ENCODE assay signal across 10 cellular contexts in genomic region chr10:17215782-17216122, GRCh38. TPM values are rescaled to one million over a fixed set of nuclear protein-coding genes. Genes with fewer than 3 reads are reported as not detected.
A peak's percentile ranks its signal among the peaks of the same experiment; 100 is the strongest.
DNase-seq lines count a peak whose midpoint lies in the region; ATAC-seq, FAIRE-seq and TF ChIP-seq lines count a peak whose summit lies in the region.
"Had no signal": no experiment of that assay in that cellular context is flagged by ENCODE, and none has a peak within 500 bp of the region (broad histone marks: within the 10 kb centered on the region; RNA-seq: fewer than 3 reads in every experiment).

No MANE protein-coding gene starts in this region.

- intact Hi-C loops in CD4-positive, alpha-beta memory T cell (cut with micrococcal nuclease) = loop anchor here (1.0 kb wide), 1 partner anchor 13 kb away; the partner anchor contains the start of gene VIM
- intact Hi-C loops in Panc1 (cut with micrococcal nuclease; ENCODE audit: unreplicated experiment) = no loop called here
- intact Hi-C loops in dendritic cell treated with granulocyte-macrophage colony-stimulating factor and Interleukin-4, amounts not matched to agents 40 ng/mL and 50 ng/mL, for 4 days (cut with micrococcal nuclease) = loop anchor here (1.0 kb wide), 3 partner anchors 13 to 191 kb away; partner anchors contain the start of genes TRDMT1 and VIM
- intact Hi-C loops in gastrocnemius medialis (cut with DNase I; ENCODE audit: low total_unique reads) = no loop called here

- H3K4me3 Mint-ChIP-seq in CD4-positive, alpha-beta memory T cell = no peak overlapping the region
- H3K4me3 Mint-ChIP-seq in dendritic cell treated with granulocyte-macrophage colony-stimulating factor and Interleukin-4, amounts not matched to agents 40 ng/mL and 50 ng/mL, for 4 days = no peak overlapping the region
- H3K4me3 Mint-ChIP-seq: activated CD4-positive, alpha-beta T cell treated with anti-CD3 and anti-CD28 coated beads for 36 hours had no signal

- H3K27ac Mint-ChIP-seq in CD4-positive, alpha-beta memory T cell = peak overlapping the region in 6 of 7 donors; percentile 78 to 93 (median 86)
- peak overlapping the region; percentile 96 for H3K27ac Mint-ChIP-seq in dendritic cell treated with granulocyte-macrophage colony-stimulating factor and Interleukin-4, amounts not matched to agents 40 ng/mL and 50 ng/mL, for 4 days

- H3K27ac ChIP-seq in CD4-positive, alpha-beta memory T cell (ENCODE audit: low read depth, low read length) = peak overlapping the region; percentile 56
- H3K27ac ChIP-seq in Panc1 (ENCODE audit: low read length) (peak overlapping the region; percentile 99), gastrocnemius medialis (peak overlapping the region; percentile 49 to 68 (median 56))

- H3K36me3 Mint-ChIP-seq in CD4-positive, alpha-beta memory T cell = peaks cover 17 to 24% of the 10 kb centered on the region in 2 donors
- no peaks in the 10 kb centered on the region for H3K36me3 Mint-ChIP-seq in dendritic cell treated with granulocyte-macrophage colony-stimulating factor and Interleukin-4, amounts not matched to agents 40 ng/mL and 50 ng/mL, for 4 days (ENCODE audit: low read depth)

- no peak for TF ChIP-seq POLR2A in gastrocnemius medialis (IDR thresholded peaks at IDR 0.05)

- H3K9me3 Mint-ChIP-seq in CD4-positive, alpha-beta memory T cell = no peaks in the 10 kb centered on the region
- H3K9me3 Mint-ChIP-seq in dendritic cell treated with granulocyte-macrophage colony-stimulating factor and Interleukin-4, amounts not matched to agents 40 ng/mL and 50 ng/mL, for 4 days = no peaks in the 10 kb centered on the region

- DNase-seq in CD4-positive, alpha-beta memory T cell = no peak
- DNase-seq in Panc1 (ENCODE audit: low read depth, low spot score) (no peak), gastrocnemius medialis (no peak), frontal cortex (ENCODE audit: low spot score in 2 of 2) (no peak), globus pallidus (ENCODE audit: low spot score) (no peak), NCI-H2029 (lab: John Stamatoyannopoulos, UW) (no peak), NCI-H2029 treated with DMSO at 0.1 percent for 48 hours (lab: John Stamatoyannopoulos, UW) (no peak)
- DNase-seq: stimulated activated CD4-positive, alpha-beta T cell treated with anti-CD3 and anti-CD28 coated beads, Interleukin-2, amount 100 ng/mL, for 24 hours had no signal

- H3K27me3 ChIP-seq in CD4-positive, alpha-beta memory T cell (ENCODE audit: insufficient read depth, low read length) = no peaks in the 10 kb centered on the region
- no peaks in the 10 kb centered on the region for H3K27me3 ChIP-seq in Panc1 (ENCODE audit: control insufficient read depth, insufficient read depth, low read length)
- H3K27me3 ChIP-seq in gastrocnemius medialis = no peaks in the 10 kb centered on the region

- no peak for ATAC-seq in Panc1
- no peak for ATAC-seq in gastrocnemius medialis

- no peaks in the 10 kb centered on the region for H3K27me3 Mint-ChIP-seq in CD4-positive, alpha-beta memory T cell
- H3K27me3 Mint-ChIP-seq in dendritic cell treated with granulocyte-macrophage colony-stimulating factor and Interleukin-4, amounts not matched to agents 40 ng/mL and 50 ng/mL, for 4 days = no peaks in the 10 kb centered on the region
- H3K27me3 Mint-ChIP-seq: activated CD4-positive, alpha-beta T cell treated with anti-CD3 and anti-CD28 coated beads for 36 hours had no signal

- H3K4me1 ChIP-seq in CD4-positive, alpha-beta memory T cell (ENCODE audit: insufficient read depth, low read length) = peaks cover 17% of the 10 kb centered on the region
- H3K4me1 ChIP-seq in Panc1 (ENCODE audit: control insufficient read depth, insufficient read depth, low read length) = peaks cover 56% of the 10 kb centered on the region
- peaks cover 0 to 4% of the 10 kb centered on the region in 2 donors for H3K4me1 ChIP-seq in gastrocnemius medialis

- POLR2A ChIA-PET in CD4-positive, alpha-beta memory T cell (lab: Charles Lee; ENCODE audit: partially characterized antibody) = interaction anchor here (1.2 to 2.8 kb wide), 3 partner anchors 9 to 15 kb away, joined by 4 to 41 read pairs (median 15); partner anchors contain the start of genes TRDMT1 and VIM
- POLR2A ChIA-PET in Panc1 (lab: Charles Lee) = interaction anchor here (1.2 to 1.4 kb wide), 2 partner anchors 13 to 14 kb away, joined by 4 to 5 read pairs; partner anchors contain the start of genes TRDMT1 and VIM

- H3K36me3 ChIP-seq in CD4-positive, alpha-beta memory T cell (ENCODE audit: insufficient read depth, low read length) = no peaks in the 10 kb centered on the region
- no peaks in the 10 kb centered on the region for H3K36me3 ChIP-seq in Panc1 (ENCODE audit: control insufficient read depth, insufficient read depth, low read length)
- no peaks in the 10 kb centered on the region for H3K36me3 ChIP-seq in gastrocnemius medialis

- H3K9me3 ChIP-seq in CD4-positive, alpha-beta memory T cell (ENCODE audit: control insufficient read depth in 1 of 2, low read length in 2 of 2) = no peaks in the 10 kb centered on the region
- H3K9me3 ChIP-seq in Panc1 (ENCODE audit: control insufficient read depth, insufficient read depth, low read depth, low read length) = no peaks in the 10 kb centered on the region
- no peaks in the 10 kb centered on the region for H3K9me3 ChIP-seq in gastrocnemius medialis

- no peak overlapping the region for H3K4me3 ChIP-seq in CD4-positive, alpha-beta memory T cell (ENCODE audit: low read length in 2 of 2)
- H3K4me3 ChIP-seq in Panc1 (ENCODE audit: low read depth in 2 of 2, low read length in 2 of 2) (peak overlapping the region in 1 of 2 experiments; percentile 18; a peak in 1 of 4 replicates), gastrocnemius medialis (no peak overlapping the region)

- CTCF ChIA-PET in CD4-positive, alpha-beta memory T cell (lab: Charles Lee; ENCODE audit: partially characterized antibody) = interaction anchor here (1.3 kb wide), 1 partner anchor 14 kb away, joined by 7 read pairs; no protein-coding TSS in a partner anchor
- CTCF ChIA-PET in Panc1 (lab: Charles Lee) = interaction anchor here (0.6 kb wide), 1 partner anchor 219 kb away, joined by 10 read pairs; no protein-coding TSS in a partner anchor

- FAIRE-seq in frontal cortex (lab: Jason Lieb, UNC) = no peak

- no peak for TF ChIP-seq CTCF in Panc1 (IDR thresholded peaks at IDR 0.05)
- no peak for TF ChIP-seq CTCF in gastrocnemius medialis (IDR thresholded peaks at IDR 0.05 in 4 of 5, conservative IDR thresholded peaks at IDR 0.05 in 1 of 5)

- TSS peak; percentile 84 for BruUV-seq in Panc1 (replicated peaks; lab: Mats Ljungman, UMichigan)

- H3K4me1 Mint-ChIP-seq in CD4-positive, alpha-beta memory T cell = peaks cover 8 to 35% (median 8%) of the 10 kb centered on the region in 4 donors
- peaks cover 55% of the 10 kb centered on the region for H3K4me1 Mint-ChIP-seq in dendritic cell treated with granulocyte-macrophage colony-stimulating factor and Interleukin-4, amounts not matched to agents 40 ng/mL and 50 ng/mL, for 4 days (ENCODE audit: low read depth)

- in situ Hi-C loops in Panc1 (cut with HindIII; ENCODE audit: low pct_unique_long_range_greater_than_20kb, low sequenced_read_pairs) = no loop called here
- in situ Hi-C loops in gastrocnemius medialis (cut with MboI; ENCODE audit: low sequenced_read_pairs in 4 of 4) = no loop called here

RNA-seq across cellular contexts. Expression of gene VIM, which starts 12.3 kb away (rescaled TPM):
- total RNA-seq in CD4-positive, alpha-beta memory T cell = 100 to 1,000 TPM; 657 to 677 TPM
- polyA plus RNA-seq in CD4-positive, alpha-beta memory T cell = 100 to 1,000 TPM; 309 to 696 TPM
- 3,436 TPM for total RNA-seq in Panc1 (2021; ENCODE audit: unreplicated experiment)
- 3,712 TPM for polyA plus RNA-seq in Panc1 (2012; ENCODE audit: insufficient read length)
- total RNA-seq in gastrocnemius medialis = 100 to 1,000 TPM; 355 to 835 (median 589) TPM
- total RNA-seq in frontal cortex = 191 TPM

RNA-seq across cellular contexts. Expression of gene TRDMT1, which starts 14.3 kb away (rescaled TPM):
- 10 to 100 TPM; 20.2 to 21.3 TPM for total RNA-seq in CD4-positive, alpha-beta memory T cell
- 1 to 10 TPM; 7.3 to 8.2 TPM for polyA plus RNA-seq in CD4-positive, alpha-beta memory T cell
- total RNA-seq in Panc1 (2021; ENCODE audit: unreplicated experiment) (7.6 TPM), gastrocnemius medialis (1 to 10 TPM in 3 of 4 donors, under 1 TPM in 1; 0.85 to 4.7 (median 2.1) TPM), frontal cortex (28.1 TPM)
- polyA plus RNA-seq in Panc1 (2012; ENCODE audit: insufficient read length) = 2.4 TPM

Comparison
In these comparisons a context has a peak if more than half of its experiments do, and no peak if none do; other contexts are left out.
1. intact Hi-C loops: an anchor here in CD4-positive, alpha-beta memory T cell (1.0 kb wide) and dendritic cell treated with granulocyte-macrophage colony-stimulating factor and Interleukin-4, amounts not matched to agents 40 ng/mL and 50 ng/mL, for 4 days (1.0 kb wide); none called in Panc1 and gastrocnemius medialis.